ENCODE assay signal across 25 cellular contexts in the genomic region with DNA sequence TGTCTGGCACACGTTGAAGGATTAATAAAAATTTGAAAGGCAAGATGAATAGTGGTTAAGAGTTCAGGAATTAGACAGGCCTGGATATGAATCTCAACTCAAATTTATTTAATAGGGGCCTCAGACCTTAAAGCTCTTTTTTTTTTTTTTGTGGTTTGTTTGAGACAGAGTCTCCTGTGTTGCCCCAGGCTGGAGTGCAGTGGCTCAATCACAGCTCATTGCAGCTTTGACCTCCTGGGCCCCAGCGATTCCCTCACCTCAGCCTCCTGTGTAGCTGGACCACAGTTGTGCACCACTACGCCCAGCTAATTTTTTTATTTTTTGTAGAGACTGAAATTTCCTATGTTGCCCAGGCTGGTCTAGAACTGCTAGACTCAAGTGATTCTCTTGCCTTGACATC.
"Had no signal": no experiment of that assay in that cellular context is flagged by ENCODE, and none has a peak within 500 bp of the region (broad histone marks: within the 10 kb centered on the region; RNA-seq: fewer than 3 reads in every experiment).

No MANE protein-coding gene starts in this region.

- DNase-seq: activated CD4-positive, alpha-beta T cell treated with anti-CD3 and anti-CD28 coated beads for 36 hours; activated CD4-positive, CD25-positive, alpha-beta regulatory T cell; activated CD8-positive, alpha-beta memory T cell treated with anti-CD3 and anti-CD28 coated beads, Interleukin-2, amount 10 ng/mL, durations not matched to agents 7 days and 5 days; activated CD8-positive, alpha-beta T cell treated with anti-CD3 and anti-CD28 coated beads, Interleukin-2, amount 10 ng/mL, durations not matched to agents 7 days and 5 days; activated naive CD4-positive, alpha-beta T cell; activated T-cell treated with anti-CD3 and anti-CD28 coated beads, Interleukin-2, amount 50 U/mL, for 48 hours; dermis blood vessel endothelial cell; effector CD4-positive, alpha-beta T cell; glutamatergic neuron; left lung; lower lobe of right lung; mesendoderm; mucosa of descending colon; nucleus accumbens; pancreas; retina; sigmoid colon; small intestine; stimulated activated CD4-positive, alpha-beta T cell treated with anti-CD3 and anti-CD28 coated beads, Interleukin-4, amount 100 ng/mL, for 24 hours; upper lobe of left lung had no signal

- H3K9me3 Mint-ChIP-seq: activated naive CD4-positive, alpha-beta T cell treated with anti-CD3 and anti-CD28 coated beads, Interleukin-2, amount 50 U/mL, for 72 hours; stimulated activated effector memory CD8-positive, alpha-beta T cell treated with anti-CD3 and anti-CD28 coated beads, Interleukin-12 subunit alpha, Interleukin-12 subunit beta, amount 100 ng/mL, for 72 hours; stimulated activated naive CD8-positive, alpha-beta T cell treated with anti-CD3 and anti-CD28 coated beads, Interleukin-15, Interleukin-2, amounts not matched to agents 100 ng/mL and 50 ng/mL, for 24 hours had no signal

- H3K27me3 ChIP-seq: left lung, pancreas, sigmoid colon, upper lobe of left lung had no signal

- H3K27ac Mint-ChIP-seq: activated CD4-positive, alpha-beta T cell treated with anti-CD3 and anti-CD28 coated beads for 36 hours; activated CD8-positive, alpha-beta memory T cell treated with anti-CD3 and anti-CD28 coated beads, Interleukin-2, amount 10 ng/mL, durations not matched to agents 7 days and 5 days; activated naive CD4-positive, alpha-beta T cell treated with anti-CD3 and anti-CD28 coated beads, Interleukin-2, amount 50 U/mL, for 72 hours; stimulated activated effector memory CD8-positive, alpha-beta T cell treated with anti-CD3 and anti-CD28 coated beads, Interleukin-12 subunit alpha, Interleukin-12 subunit beta, amount 100 ng/mL, for 72 hours; stimulated activated naive CD8-positive, alpha-beta T cell treated with anti-CD3 and anti-CD28 coated beads, Interleukin-15, Interleukin-2, amounts not matched to agents 100 ng/mL and 50 ng/mL, for 24 hours had no signal

- H3K36me3 Mint-ChIP-seq: stimulated activated effector memory CD8-positive, alpha-beta T cell treated with anti-CD3 and anti-CD28 coated beads, Interleukin-12 subunit alpha, Interleukin-12 subunit beta, amount 100 ng/mL, for 72 hours had no signal

- H3K27ac ChIP-seq: left lung, lower lobe of right lung, pancreas, prostate gland, sigmoid colon, thoracic aorta, upper lobe of left lung had no signal

- H3K4me3 ChIP-seq: left lung, lower lobe of right lung, mucosa of descending colon, pancreas, prostate gland, sigmoid colon, thoracic aorta, upper lobe of left lung had no signal

- ATAC-seq: activated CD4-positive, alpha-beta T cell treated with anti-CD3 and anti-CD28 coated beads for 36 hours; activated CD8-positive, alpha-beta memory T cell treated with anti-CD3 and anti-CD28 coated beads, Interleukin-2, amount 10 ng/mL, durations not matched to agents 7 days and 5 days; activated CD8-positive, alpha-beta T cell treated with anti-CD3 and anti-CD28 coated beads, Interleukin-2, amount 10 ng/mL, durations not matched to agents 7 days and 5 days; activated naive CD4-positive, alpha-beta T cell treated with anti-CD3 and anti-CD28 coated beads, Interleukin-2, amount 50 U/mL, for 72 hours; left lung; lower lobe of right lung; mucosa of descending colon; pancreas; stimulated activated effector memory CD8-positive, alpha-beta T cell treated with anti-CD3 and anti-CD28 coated beads, Interleukin-12 subunit alpha, Interleukin-12 subunit beta, amount 100 ng/mL, for 72 hours had no signal

- H3K9me3 ChIP-seq: left lung, lower lobe of right lung, mucosa of descending colon, pancreas, prostate gland, sigmoid colon, thoracic aorta, upper lobe of left lung had no signal

- H3K36me3 ChIP-seq: lower lobe of right lung, pancreas, prostate gland, sigmoid colon, thoracic aorta, upper lobe of left lung had no signal

- H3K4me3 Mint-ChIP-seq: activated CD4-positive, alpha-beta T cell treated with anti-CD3 and anti-CD28 coated beads for 36 hours; activated CD8-positive, alpha-beta memory T cell treated with anti-CD3 and anti-CD28 coated beads, Interleukin-2, amount 10 ng/mL, durations not matched to agents 7 days and 5 days; activated CD8-positive, alpha-beta T cell treated with anti-CD3 and anti-CD28 coated beads, Interleukin-2, amount 10 ng/mL, durations not matched to agents 7 days and 5 days; stimulated activated effector memory CD8-positive, alpha-beta T cell treated with anti-CD3 and anti-CD28 coated beads, Interleukin-12 subunit alpha, Interleukin-12 subunit beta, amount 100 ng/mL, for 72 hours; stimulated activated naive CD8-positive, alpha-beta T cell treated with anti-CD3 and anti-CD28 coated beads, Interleukin-15, Interleukin-2, amounts not matched to agents 100 ng/mL and 50 ng/mL, for 24 hours had no signal

- H3K27me3 Mint-ChIP-seq: activated CD4-positive, alpha-beta T cell treated with anti-CD3 and anti-CD28 coated beads for 36 hours; activated CD8-positive, alpha-beta memory T cell treated with anti-CD3 and anti-CD28 coated beads, Interleukin-2, amount 10 ng/mL, durations not matched to agents 7 days and 5 days; stimulated activated naive CD8-positive, alpha-beta T cell treated with anti-CD3 and anti-CD28 coated beads, Interleukin-15, Interleukin-2, amounts not matched to agents 100 ng/mL and 50 ng/mL, for 24 hours had no signal

- H3K4me1 ChIP-seq: prostate gland had no signal
